ENCODE assay signal across 25 cellular contexts in the genomic region with DNA sequence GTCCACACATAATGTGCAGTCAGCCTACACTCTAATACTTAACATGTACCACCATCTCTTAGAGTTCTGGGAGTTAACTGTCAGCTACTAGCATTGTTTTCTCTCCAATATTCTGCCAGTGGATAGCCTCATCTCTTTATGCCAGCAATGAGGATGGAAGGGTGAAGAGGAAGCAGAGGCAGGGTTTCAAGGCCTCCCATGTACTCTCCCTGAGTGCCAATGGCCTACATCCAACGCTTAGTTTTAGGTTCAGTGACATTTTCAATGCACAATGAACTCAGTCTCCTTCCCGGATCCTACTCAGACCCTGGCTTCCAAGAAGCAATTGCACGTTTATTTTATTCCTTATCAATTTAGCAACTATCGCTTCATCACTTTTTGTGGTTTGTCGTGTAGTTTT.
"Had no signal": no experiment of that assay in that cellular context is flagged by ENCODE, and none has a peak within 500 bp of the region (broad histone marks: within the 10 kb centered on the region; RNA-seq: fewer than 3 reads in every experiment).

No MANE protein-coding gene starts in this region.

- FAIRE-seq: endometrium had no signal

- H3K9me3 ChIP-seq: adrenal gland, body of pancreas, esophagus squamous epithelium, gastroesophageal sphincter had no signal

- H3K27me3 ChIP-seq: adrenal gland, body of pancreas, esophagus squamous epithelium, gastroesophageal sphincter had no signal

- H3K4me1 ChIP-seq: adrenal gland, body of pancreas, esophagus squamous epithelium, gastroesophageal sphincter had no signal

- ATAC-seq: activated CD4-positive, alpha-beta T cell treated with anti-CD3 and anti-CD28 coated beads for 36 hours; activated CD8-positive, alpha-beta memory T cell treated with anti-CD3 and anti-CD28 coated beads, Interleukin-2, amount 10 ng/mL, durations not matched to agents 7 days and 5 days; activated CD8-positive, alpha-beta T cell treated with anti-CD3 and anti-CD28 coated beads, Interleukin-2, amount 10 ng/mL, durations not matched to agents 7 days and 5 days; activated naive CD8-positive, alpha-beta T cell treated with anti-CD3 and anti-CD28 coated beads, Interleukin-2, amount 50 U/mL, for 24 hours; body of pancreas; gastroesophageal sphincter had no signal

- H3K4me3 ChIP-seq: adrenal gland, body of pancreas, esophagus squamous epithelium, gastroesophageal sphincter had no signal

- H3K36me3 ChIP-seq: adrenal gland, esophagus squamous epithelium, gastroesophageal sphincter had no signal

- H3K27ac ChIP-seq: adrenal gland, body of pancreas, epithelial cell of prostate, esophagus squamous epithelium, gastroesophageal sphincter had no signal

- DNase-seq: activated CD4-positive, alpha-beta memory T cell treated with anti-CD3 and anti-CD28 coated beads for 36 hours; activated CD4-positive, alpha-beta T cell treated with anti-CD3 and anti-CD28 coated beads for 36 hours; activated CD4-positive, alpha-beta T cell treated with anti-CD3 and anti-CD28 coated beads, Interleukin-2, amount 10 ng/mL, durations not matched to agents 24 days and 14 days; activated CD4-positive, CD25-positive, alpha-beta regulatory T cell; activated CD4-positive, CD25-positive, alpha-beta regulatory T cell treated with anti-CD3 and anti-CD28 coated beads, Interleukin-2, amount 50 U/mL, for 72 hours; activated CD8-positive, alpha-beta memory T cell treated with anti-CD3 and anti-CD28 coated beads, Interleukin-2, amount 10 ng/mL, durations not matched to agents 7 days and 5 days; activated CD8-positive, alpha-beta memory T cell treated with anti-CD3 and anti-CD28 coated beads, Interleukin-2, amount 50 U/mL, for 4 hours; activated CD8-positive, alpha-beta T cell treated with anti-CD3 and anti-CD28 coated beads, Interleukin-2, amount 10 ng/mL, durations not matched to agents 7 days and 5 days; activated effector memory CD4-positive, alpha-beta T cell treated with anti-CD3 and anti-CD28 coated beads, Interleukin-2, amount 50 U/mL, for 16 hours; activated naive CD4-positive, alpha-beta T cell treated with anti-CD3 and anti-CD28 coated beads for 36 hours; activated naive CD8-positive, alpha-beta T cell treated with anti-CD3 and anti-CD28 coated beads for 36 hours; activated naive CD8-positive, alpha-beta T cell treated with anti-CD3 and anti-CD28 coated beads, Interleukin-2, amount 50 U/mL, for 24 hours; activated T-cell treated with anti-CD3 and anti-CD28 coated beads, Interleukin-2, amount 50 U/mL, for 1 hour; activated T-cell treated with anti-CD3 and anti-CD28 coated beads, Interleukin-2, amount 50 U/mL, for 48 hours; adrenal gland; aorta; body of pancreas; cortex of kidney; dermis blood vessel endothelial cell; effector CD8-positive, alpha-beta T cell; esophagus squamous epithelium; T-helper 2 cell had no signal
